19 cellular contexts compared by ENCODE assay signal in genomic region chr13:106291006-106291405, GRCh38.
A peak's percentile ranks its signal among the peaks of the same experiment; 100 is the strongest.
DNase-seq lines count a peak whose midpoint lies in the region; FAIRE-seq and TF ChIP-seq lines count a peak whose summit lies in the region.
"Had no signal": no experiment of that assay in that cellular context is flagged by ENCODE, and none has a peak within 500 bp of the region (broad histone marks: within the 10 kb centered on the region; RNA-seq: fewer than 3 reads in every experiment).

No MANE protein-coding gene starts in this region.

- no peaks in the 10 kb centered on the region for H3K9me1 ChIP-seq in keratinocyte (ENCODE audit: control insufficient read depth, extremely low read depth, insufficient read depth, low read length)

- no peak overlapping the region for H3K27ac Mint-ChIP-seq in mesothelial cell of epicardium
- H3K27ac Mint-ChIP-seq: progenitor cell of endocrine pancreas; T-helper 1 cell treated with Interleukin-12 subunit alpha and Interleukin-12 subunit beta and Interleukin-4 antibody, amounts not matched to agents 30 μg/mL and 1 μg/mL, for 36 hours had no signal

- no peaks in the 10 kb centered on the region for H4K20me1 ChIP-seq in keratinocyte (ENCODE audit: control insufficient read depth, extremely low read depth, insufficient read depth, low read length)

- TF ChIP-seq CTCF in AG10803 (conservative IDR thresholded peaks at IDR 0.05; ENCODE audit: low read length) = no peak
- TF ChIP-seq CTCF in astrocyte of the spinal cord (IDR thresholded peaks at IDR 0.05; ENCODE audit: low read depth, low read length) = no peak
- TF ChIP-seq CTCF in keratinocyte (optimal IDR thresholded peaks at IDR 0.05 in 1 of 3, IDR thresholded peaks at IDR 0.05 in 1 of 3, conservative IDR thresholded peaks at IDR 0.05 in 1 of 3; ENCODE audit: extremely low read depth in 1 of 3, insufficient read depth in 2 of 3, low read length in 3 of 3) = no peak
- TF ChIP-seq CTCF in mesothelial cell of epicardium (IDR thresholded peaks at IDR 0.05; ENCODE audit: unreplicated experiment) = no peak
- TF ChIP-seq CTCF in tibial nerve (IDR thresholded peaks at IDR 0.05) = no peak

- no peaks in the 10 kb centered on the region for H3K9me3 ChIP-seq in keratinocyte (ENCODE audit: control insufficient read depth, low read depth, low read length)
- no peaks in the 10 kb centered on the region for H3K9me3 ChIP-seq in tibial nerve
- H3K9me3 ChIP-seq: left ventricle myocardium inferior had no signal

- no peak overlapping the region for H3K4me3 ChIP-seq in AG10803 (ENCODE audit: low read length)
- no peak overlapping the region for H3K4me3 ChIP-seq in astrocyte of the spinal cord (ENCODE audit: low read depth, low read length)
- H3K4me3 ChIP-seq in keratinocyte (ENCODE audit: control insufficient read depth in 2 of 3, extremely low read depth in 1 of 3, insufficient read depth in 2 of 3, low read depth in 1 of 3, low read length in 3 of 3) = no peak overlapping the region
- no peak overlapping the region for H3K4me3 ChIP-seq in tibial nerve
- H3K4me3 ChIP-seq: left ventricle myocardium inferior had no signal

- DNase-seq in AG10803 (ENCODE audit: low read depth) = peak; percentile 65
- peak; percentile 78 for DNase-seq in HT1080 (ENCODE audit: low read depth)
- peak; percentile 47 for DNase-seq in astrocyte of the spinal cord (ENCODE audit: low read depth, low spot score)
- no peak for DNase-seq in keratinocyte (ENCODE audit: low read depth, low spot score)
- DNase-seq in mesothelial cell of epicardium (ENCODE audit: low spot score in 2 of 2, unreplicated experiment in 2 of 2) = no peak
- DNase-seq in dermis blood vessel endothelial cell = no peak
- DNase-seq in NCI-H1694 (lab: John Stamatoyannopoulos, UW) = no peak
- DNase-seq in tibial nerve (ENCODE audit: low spot score in 2 of 2) = no peak
- DNase-seq: activated CD8-positive, alpha-beta memory T cell treated with anti-CD3 and anti-CD28 coated beads, Interleukin-2, amount 50 U/mL, for 48 hours; activated naive CD4-positive, alpha-beta T cell treated with anti-CD3 and anti-CD28 coated beads, Interleukin-2, amount 50 U/mL, for 16 hours; hippocampal formation; left ventricle myocardium inferior; MM.1S; NCI-H748 treated with DMSO at 0.1 percent for 48 hours had no signal

- peak overlapping the region; percentile 6 for H3K4me2 ChIP-seq in keratinocyte (ENCODE audit: control insufficient read depth, extremely low read depth, insufficient read depth, low read depth, low read length)

- peak; percentile 87 for FAIRE-seq in keratinocyte (lab: Jason Lieb, UNC)
- FAIRE-seq: endometrium, GM18507 had no signal

- H3K27me3 ChIP-seq in keratinocyte (ENCODE audit: control insufficient read depth, extremely low read depth, insufficient read depth, low read length) (no peaks in the 10 kb centered on the region), tibial nerve (no peaks in the 10 kb centered on the region)

- H3K4me1 Mint-ChIP-seq in mesothelial cell of epicardium = no peaks in the 10 kb centered on the region
- H3K4me1 Mint-ChIP-seq: central memory CD8-positive, alpha-beta T cell had no signal

- no peak overlapping the region for H3K4me3 Mint-ChIP-seq in mesothelial cell of epicardium
- H3K4me3 Mint-ChIP-seq: central memory CD8-positive, alpha-beta T cell; T-helper 1 cell treated with Interleukin-12 subunit alpha and Interleukin-12 subunit beta and Interleukin-4 antibody, amounts not matched to agents 30 μg/mL and 1 μg/mL, for 36 hours had no signal

- no peak for TF ChIP-seq EP300 in tibial nerve (IDR thresholded peaks at IDR 0.05)

- 89 to 100% methylated on average over 1 of the region's 1 CpG for WGBS in tibial nerve, 2 donors

- H3K36me3 ChIP-seq in keratinocyte (ENCODE audit: control insufficient read depth in 2 of 2, extremely low read depth in 1 of 2, insufficient read depth in 2 of 2, low read length in 2 of 2) (no peaks in the 10 kb centered on the region), tibial nerve (no peaks in the 10 kb centered on the region)
- H3K36me3 ChIP-seq: left ventricle myocardium inferior had no signal

- no peaks in the 10 kb centered on the region for H3K9me3 Mint-ChIP-seq in mesothelial cell of epicardium
- H3K9me3 Mint-ChIP-seq: T-helper 1 cell treated with Interleukin-12 subunit alpha and Interleukin-12 subunit beta and Interleukin-4 antibody, amounts not matched to agents 30 μg/mL and 1 μg/mL, for 36 hours had no signal

- H3K4me1 ChIP-seq in keratinocyte (ENCODE audit: control insufficient read depth, extremely low read depth, insufficient read depth, low read length) (peaks cover 13% of the 10 kb centered on the region), tibial nerve (no peaks in the 10 kb centered on the region)
- H3K4me1 ChIP-seq: left ventricle myocardium inferior had no signal

- H3K27ac ChIP-seq in keratinocyte (ENCODE audit: control insufficient read depth, insufficient read depth, low read length) (no peak overlapping the region), tibial nerve (no peak overlapping the region)
- H3K27ac ChIP-seq: left ventricle myocardium inferior had no signal

- H3K36me3 Mint-ChIP-seq in mesothelial cell of epicardium = no peaks in the 10 kb centered on the region

- no peak for TF ChIP-seq POLR2A in tibial nerve (IDR thresholded peaks at IDR 0.05)

- no peak overlapping the region for H2AFZ ChIP-seq in keratinocyte (ENCODE audit: control insufficient read depth, low read length)

- H3K79me2 ChIP-seq in keratinocyte (ENCODE audit: control insufficient read depth, insufficient read depth, low read length) = no peaks in the 10 kb centered on the region

- in situ Hi-C loops in astrocyte of the spinal cord (cut with HindIII; ENCODE audit: low sequenced_read_pairs) = no loop called here

- H3K9ac ChIP-seq in keratinocyte (ENCODE audit: control insufficient read depth, extremely low read depth, insufficient read depth, low read length) = no peak overlapping the region

- dilution Hi-C loops in keratinocyte (cut with MboI; ENCODE audit: extremely low pct_ligation_motif_present, low sequenced_read_pairs) = no loop called here

- H3K27me3 Mint-ChIP-seq in mesothelial cell of epicardium (ENCODE audit: low read depth) = no peaks in the 10 kb centered on the region
- H3K27me3 Mint-ChIP-seq: central memory CD8-positive, alpha-beta T cell had no signal

Comparison
In these comparisons a context has a peak if more than half of its experiments do, and no peak if none do; other contexts are left out.
1. DNase-seq: peak in AG10803 (single experiment), HT1080 (single experiment) and astrocyte of the spinal cord (single experiment); none in keratinocyte (single experiment), mesothelial cell of epicardium (0 of 2), dermis blood vessel endothelial cell (single experiment), NCI-H1694 (single experiment) and tibial nerve (0 of 2).